1 cellular context compared by ENCODE assay signal in the genomic region with DNA sequence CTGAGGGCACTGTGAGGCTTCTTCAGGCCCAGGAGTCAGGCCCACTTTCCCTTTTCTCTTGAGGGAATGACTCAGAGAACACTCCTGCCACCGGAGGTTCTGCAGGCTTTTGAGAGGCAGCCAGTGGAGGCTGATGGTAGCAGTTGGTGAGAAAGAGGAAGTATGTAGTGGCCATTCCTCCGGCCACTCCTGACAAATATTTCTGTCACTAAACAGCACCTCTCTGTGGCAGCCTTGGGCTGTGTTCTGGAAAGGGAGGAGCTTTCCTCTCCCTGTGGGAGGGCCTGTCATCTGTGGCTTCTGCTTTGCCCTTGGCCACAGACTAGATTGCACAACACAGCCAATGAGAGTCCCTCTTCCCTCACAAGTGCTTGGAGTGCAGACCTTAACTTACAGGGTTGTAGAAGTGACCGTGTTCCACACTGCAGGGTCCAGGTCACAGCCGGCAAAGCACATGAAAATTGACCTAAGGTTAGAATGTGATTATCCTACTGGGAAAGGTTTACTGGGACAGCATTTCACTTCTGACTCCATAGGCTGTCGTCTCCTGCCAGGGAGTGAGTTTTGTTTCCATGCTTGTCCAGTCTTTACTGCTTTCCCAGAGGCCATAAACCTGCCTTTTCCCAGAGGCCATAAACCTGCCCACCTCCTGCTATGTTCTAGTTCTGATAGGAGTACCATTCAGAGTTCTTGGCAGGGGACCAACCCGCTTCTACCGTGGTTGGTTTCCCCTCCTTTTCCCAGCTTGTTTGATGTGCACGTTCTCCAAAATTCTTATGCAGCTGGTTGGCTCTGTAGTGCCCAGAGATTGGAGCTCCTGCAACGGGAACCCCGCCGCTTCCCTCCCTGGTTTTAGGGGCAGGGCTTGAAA.
TF ChIP-seq lines count a peak whose summit lies in the region.

No MANE protein-coding gene starts in this region.

TF ChIP-seq in HepG2, 621 proteins besides CTCF, POLR2A, EP300 and RAD21 (continued from another document and continues in another):
- no peak for TF ChIP-seq MYNN (CRISPR knock-in tag; IDR thresholded peaks at IDR 0.05; ENCODE audit: low read depth)
- TF ChIP-seq BRCA1 (CRISPR knock-in tag; IDR thresholded peaks at IDR 0.05), result no peak
- TF ChIP-seq FOXK2 (IDR thresholded peaks at IDR 0.05), result no peak
- TF ChIP-seq ARHGAP35 (CRISPR knock-in tag; IDR thresholded peaks at IDR 0.05; ENCODE audit: borderline replicate concordance), result no peak
- TF ChIP-seq CBX2 (IDR thresholded peaks at IDR 0.05; ENCODE audit: low read depth, low read length), result no peak
- TF ChIP-seq CBX2 (CRISPR knock-in tag; IDR thresholded peaks at IDR 0.05; ENCODE audit: low read depth), result no peak
- 0 out of 2 replicates have a peak, but pooled peaks have one; percentile 34 for TF ChIP-seq ZNF564 (CRISPR knock-in tag; IDR thresholded peaks at IDR 0.05)
- TF ChIP-seq, protein P1, sequence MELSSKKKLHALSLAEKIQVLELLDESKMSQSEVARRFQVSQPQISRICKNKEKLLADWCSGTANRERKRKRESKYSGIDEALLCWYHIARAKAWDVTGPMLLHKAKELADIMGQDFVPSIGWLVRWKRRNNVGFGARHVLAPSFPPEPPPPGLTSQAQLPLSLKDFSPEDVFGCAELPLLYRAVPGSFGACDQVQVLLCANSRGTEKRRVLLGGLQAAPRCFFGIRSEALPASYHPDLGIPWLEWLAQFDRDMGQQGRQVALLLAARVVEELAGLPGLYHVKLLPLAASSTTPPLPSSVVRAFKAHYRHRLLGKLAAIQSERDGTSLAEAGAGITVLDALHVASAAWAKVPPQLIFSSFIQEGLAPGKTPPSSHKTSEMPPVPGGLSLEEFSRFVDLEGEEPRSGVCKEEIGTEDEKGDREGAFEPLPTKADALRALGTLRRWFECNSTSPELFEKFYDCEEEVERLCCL (CRISPR knock-in tag; IDR thresholded peaks at IDR 0.05; ENCODE audit: borderline replicate concordance), result no peak
- TF ChIP-seq, protein P2, sequence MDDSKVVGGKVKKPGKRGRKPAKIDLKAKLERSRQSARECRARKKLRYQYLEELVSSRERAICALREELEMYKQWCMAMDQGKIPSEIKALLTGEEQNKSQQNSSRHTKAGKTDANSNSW (CRISPR knock-in tag; IDR thresholded peaks at IDR 0.05; ENCODE audit: borderline replicate concordance), result no peak
- TF ChIP-seq MAFG (CRISPR knock-in tag; IDR thresholded peaks at IDR 0.05), result no peak
- TF ChIP-seq KMT2A (CRISPR knock-in tag; IDR thresholded peaks at IDR 0.05), result peak; percentile 47; the same call in 1 of the 2 replicates
- no peak for TF ChIP-seq SIX1 (CRISPR knock-in tag; IDR thresholded peaks at IDR 0.05; ENCODE audit: borderline replicate concordance)
- TF ChIP-seq FOXK1 (CRISPR knock-in tag; IDR thresholded peaks at IDR 0.05; ENCODE audit: borderline replicate concordance, low read depth), result peak; percentile 61; the same call in 1 of the 2 replicates
- no peak for TF ChIP-seq NFATC3 (CRISPR knock-in tag; IDR thresholded peaks at IDR 0.05)
- TF ChIP-seq TBX3 (IDR thresholded peaks at IDR 0.05; ENCODE audit: borderline replicate concordance), result no peak
- TF ChIP-seq POLR2AphosphoS5 (IDR thresholded peaks at IDR 0.05; ENCODE audit: low read depth, low read length), result peak; percentile 38; the same call in 1 of the 2 replicates
- peak; percentile 65 for TF ChIP-seq HDAC1 (CRISPR knock-in tag; IDR thresholded peaks at IDR 0.05)
- TF ChIP-seq MED8 (CRISPR knock-in tag; IDR thresholded peaks at IDR 0.05; ENCODE audit: insufficient replicate concordance), result no peak
- TF ChIP-seq ZFY (CRISPR knock-in tag; IDR thresholded peaks at IDR 0.05), result peak; percentile 59; the same call in 1 of the 2 replicates
- no peak for TF ChIP-seq ZSCAN29 (CRISPR knock-in tag; conservative IDR thresholded peaks at IDR 0.05)
- TF ChIP-seq CHCHD3 (CRISPR knock-in tag; IDR thresholded peaks at IDR 0.05), result no peak
- TF ChIP-seq RBFOX2 (IDR thresholded peaks at IDR 0.05; ENCODE audit: low read depth, low read length), result no peak
- TF ChIP-seq TARDBP (CRISPR knock-in tag; IDR thresholded peaks at IDR 0.05), result peak; percentile 90
- TF ChIP-seq MAFF (IDR thresholded peaks at IDR 0.05; ENCODE audit: low read depth, low read length), result no peak
- no peak for TF ChIP-seq THYN1 (CRISPR knock-in tag; IDR thresholded peaks at IDR 0.05; ENCODE audit: borderline replicate concordance, low read depth)
- TF ChIP-seq, protein P3, sequence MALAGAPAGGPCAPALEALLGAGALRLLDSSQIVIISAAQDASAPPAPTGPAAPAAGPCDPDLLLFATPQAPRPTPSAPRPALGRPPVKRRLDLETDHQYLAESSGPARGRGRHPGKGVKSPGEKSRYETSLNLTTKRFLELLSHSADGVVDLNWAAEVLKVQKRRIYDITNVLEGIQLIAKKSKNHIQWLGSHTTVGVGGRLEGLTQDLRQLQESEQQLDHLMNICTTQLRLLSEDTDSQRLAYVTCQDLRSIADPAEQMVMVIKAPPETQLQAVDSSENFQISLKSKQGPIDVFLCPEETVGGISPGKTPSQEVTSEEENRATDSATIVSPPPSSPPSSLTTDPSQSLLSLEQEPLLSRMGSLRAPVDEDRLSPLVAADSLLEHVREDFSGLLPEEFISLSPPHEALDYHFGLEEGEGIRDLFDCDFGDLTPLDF (CRISPR knock-in tag; IDR thresholded peaks at IDR 0.05), result no peak
- no peak for TF ChIP-seq ZFYVE20 (CRISPR knock-in tag; IDR thresholded peaks at IDR 0.05; ENCODE audit: borderline replicate concordance, low read depth)
- TF ChIP-seq, protein P4, sequence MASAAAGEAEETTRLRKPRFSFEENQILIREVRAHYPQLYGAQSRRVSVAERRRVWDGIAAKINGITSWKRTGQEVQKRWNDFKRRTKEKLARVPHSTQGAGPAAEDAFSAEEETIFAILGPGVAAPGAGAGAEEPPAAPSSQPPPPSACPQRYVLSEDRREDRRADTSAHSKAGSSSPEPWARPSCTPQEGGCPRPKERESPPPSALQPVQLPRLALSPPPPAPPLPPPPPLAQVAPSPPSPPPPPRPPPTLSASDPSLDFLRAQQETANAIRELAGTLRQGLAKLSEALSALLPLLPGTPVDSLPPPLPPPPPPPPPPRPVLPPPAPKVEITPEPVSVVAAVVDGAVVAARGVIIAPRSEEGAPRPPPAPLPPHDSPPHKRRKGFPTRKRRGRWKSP (CRISPR knock-in tag; IDR thresholded peaks at IDR 0.05), result 0 out of 2 replicates have a peak, but pooled peaks have one; percentile 57
- TF ChIP-seq ZNF607 (CRISPR knock-in tag; IDR thresholded peaks at IDR 0.05; ENCODE audit: borderline replicate concordance), result peak; percentile 75; the same call in 1 of the 2 replicates
- peak; percentile 77 for TF ChIP-seq KAT8 (CRISPR knock-in tag; IDR thresholded peaks at IDR 0.05)
- TF ChIP-seq, protein P5, sequence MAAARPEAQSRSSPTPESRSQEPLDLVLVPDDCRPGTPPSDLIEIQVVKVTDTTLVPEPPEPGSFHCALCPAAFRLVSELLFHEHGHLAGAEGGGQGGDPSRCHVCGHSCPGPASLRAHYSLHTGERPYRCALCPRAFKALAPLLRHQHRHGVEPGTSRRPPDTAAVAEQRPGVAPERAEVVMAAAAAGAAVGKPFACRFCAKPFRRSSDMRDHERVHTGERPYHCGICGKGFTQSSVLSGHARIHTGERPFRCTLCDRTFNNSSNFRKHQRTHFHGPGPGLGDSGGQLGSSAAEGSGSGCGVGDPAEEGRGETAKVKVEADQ (CRISPR knock-in tag; IDR thresholded peaks at IDR 0.05; ENCODE audit: borderline replicate concordance), result no peak
- TF ChIP-seq ZNF572 (CRISPR knock-in tag; IDR thresholded peaks at IDR 0.05), result 0 out of 2 replicates have a peak, but pooled peaks have one; percentile 43
- no peak for TF ChIP-seq KLF6 (CRISPR knock-in tag; IDR thresholded peaks at IDR 0.05)
- TF ChIP-seq KLF15 (CRISPR knock-in tag; IDR thresholded peaks at IDR 0.05; ENCODE audit: borderline replicate concordance), result no peak
- TF ChIP-seq ZNF746 (CRISPR knock-in tag; IDR thresholded peaks at IDR 0.05), result no peak
- TF ChIP-seq ZNF224 (CRISPR knock-in tag; IDR thresholded peaks at IDR 0.05), result no peak
- TF ChIP-seq NFYB (CRISPR knock-in tag; IDR thresholded peaks at IDR 0.05), result peak; percentile 68
- TF ChIP-seq ZNF24 (IDR thresholded peaks at IDR 0.05), result no peak
- TF ChIP-seq, protein P6, sequence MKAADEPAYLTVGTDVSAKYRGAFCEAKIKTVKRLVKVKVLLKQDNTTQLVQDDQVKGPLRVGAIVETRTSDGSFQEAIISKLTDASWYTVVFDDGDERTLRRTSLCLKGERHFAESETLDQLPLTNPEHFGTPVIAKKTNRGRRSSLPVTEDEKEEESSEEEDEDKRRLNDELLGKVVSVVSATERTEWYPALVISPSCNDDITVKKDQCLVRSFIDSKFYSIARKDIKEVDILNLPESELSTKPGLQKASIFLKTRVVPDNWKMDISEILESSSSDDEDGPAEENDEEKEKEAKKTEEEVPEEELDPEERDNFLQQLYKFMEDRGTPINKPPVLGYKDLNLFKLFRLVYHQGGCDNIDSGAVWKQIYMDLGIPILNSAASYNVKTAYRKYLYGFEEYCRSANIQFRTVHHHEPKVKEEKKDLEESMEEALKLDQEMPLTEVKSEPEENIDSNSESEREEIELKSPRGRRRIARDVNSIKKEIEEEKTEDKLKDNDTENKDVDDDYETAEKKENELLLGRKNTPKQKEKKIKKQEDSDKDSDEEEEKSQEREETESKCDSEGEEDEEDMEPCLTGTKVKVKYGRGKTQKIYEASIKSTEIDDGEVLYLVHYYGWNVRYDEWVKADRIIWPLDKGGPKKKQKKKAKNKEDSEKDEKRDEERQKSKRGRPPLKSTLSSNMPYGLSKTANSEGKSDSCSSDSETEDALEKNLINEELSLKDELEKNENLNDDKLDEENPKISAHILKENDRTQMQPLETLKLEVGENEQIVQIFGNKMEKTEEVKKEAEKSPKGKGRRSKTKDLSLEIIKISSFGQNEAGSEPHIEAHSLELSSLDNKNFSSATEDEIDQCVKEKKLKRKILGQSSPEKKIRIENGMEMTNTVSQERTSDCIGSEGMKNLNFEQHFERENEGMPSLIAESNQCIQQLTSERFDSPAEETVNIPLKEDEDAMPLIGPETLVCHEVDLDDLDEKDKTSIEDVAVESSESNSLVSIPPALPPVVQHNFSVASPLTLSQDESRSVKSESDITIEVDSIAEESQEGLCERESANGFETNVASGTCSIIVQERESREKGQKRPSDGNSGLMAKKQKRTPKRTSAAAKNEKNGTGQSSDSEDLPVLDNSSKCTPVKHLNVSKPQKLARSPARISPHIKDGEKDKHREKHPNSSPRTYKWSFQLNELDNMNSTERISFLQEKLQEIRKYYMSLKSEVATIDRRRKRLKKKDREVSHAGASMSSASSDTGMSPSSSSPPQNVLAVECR (CRISPR knock-in tag; IDR thresholded peaks at IDR 0.05; ENCODE audit: borderline replicate concordance), result peak; percentile 85; the same call in 1 of the 2 replicates
- TF ChIP-seq, protein P7, sequence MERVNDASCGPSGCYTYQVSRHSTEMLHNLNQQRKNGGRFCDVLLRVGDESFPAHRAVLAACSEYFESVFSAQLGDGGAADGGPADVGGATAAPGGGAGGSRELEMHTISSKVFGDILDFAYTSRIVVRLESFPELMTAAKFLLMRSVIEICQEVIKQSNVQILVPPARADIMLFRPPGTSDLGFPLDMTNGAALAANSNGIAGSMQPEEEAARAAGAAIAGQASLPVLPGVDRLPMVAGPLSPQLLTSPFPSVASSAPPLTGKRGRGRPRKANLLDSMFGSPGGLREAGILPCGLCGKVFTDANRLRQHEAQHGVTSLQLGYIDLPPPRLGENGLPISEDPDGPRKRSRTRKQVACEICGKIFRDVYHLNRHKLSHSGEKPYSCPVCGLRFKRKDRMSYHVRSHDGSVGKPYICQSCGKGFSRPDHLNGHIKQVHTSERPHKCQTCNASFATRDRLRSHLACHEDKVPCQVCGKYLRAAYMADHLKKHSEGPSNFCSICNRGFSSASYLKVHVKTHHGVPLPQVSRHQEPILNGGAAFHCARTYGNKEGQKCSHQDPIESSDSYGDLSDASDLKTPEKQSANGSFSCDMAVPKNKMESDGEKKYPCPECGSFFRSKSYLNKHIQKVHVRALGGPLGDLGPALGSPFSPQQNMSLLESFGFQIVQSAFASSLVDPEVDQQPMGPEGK (CRISPR knock-in tag; IDR thresholded peaks at IDR 0.05), result peak; percentile 47; the same call in 1 of the 2 replicates
- no peak for TF ChIP-seq ZFP90 (CRISPR knock-in tag; IDR thresholded peaks at IDR 0.05; ENCODE audit: borderline replicate concordance)
- TF ChIP-seq, protein P8, sequence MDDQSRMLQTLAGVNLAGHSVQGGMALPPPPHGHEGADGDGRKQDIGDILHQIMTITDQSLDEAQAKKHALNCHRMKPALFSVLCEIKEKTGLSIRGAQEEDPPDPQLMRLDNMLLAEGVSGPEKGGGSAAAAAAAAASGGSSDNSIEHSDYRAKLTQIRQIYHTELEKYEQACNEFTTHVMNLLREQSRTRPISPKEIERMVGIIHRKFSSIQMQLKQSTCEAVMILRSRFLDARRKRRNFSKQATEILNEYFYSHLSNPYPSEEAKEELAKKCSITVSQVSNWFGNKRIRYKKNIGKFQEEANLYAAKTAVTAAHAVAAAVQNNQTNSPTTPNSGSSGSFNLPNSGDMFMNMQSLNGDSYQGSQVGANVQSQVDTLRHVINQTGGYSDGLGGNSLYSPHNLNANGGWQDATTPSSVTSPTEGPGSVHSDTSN (CRISPR knock-in tag; IDR thresholded peaks at IDR 0.05; ENCODE audit: borderline replicate concordance), result no peak
- TF ChIP-seq, protein P9, sequence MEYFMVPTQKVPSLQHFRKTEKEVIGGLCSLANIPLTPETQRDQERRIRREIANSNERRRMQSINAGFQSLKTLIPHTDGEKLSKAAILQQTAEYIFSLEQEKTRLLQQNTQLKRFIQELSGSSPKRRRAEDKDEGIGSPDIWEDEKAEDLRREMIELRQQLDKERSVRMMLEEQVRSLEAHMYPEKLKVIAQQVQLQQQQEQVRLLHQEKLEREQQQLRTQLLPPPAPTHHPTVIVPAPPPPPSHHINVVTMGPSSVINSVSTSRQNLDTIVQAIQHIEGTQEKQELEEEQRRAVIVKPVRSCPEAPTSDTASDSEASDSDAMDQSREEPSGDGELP (IDR thresholded peaks at IDR 0.05; ENCODE audit: borderline replicate concordance, low read depth), result peak; percentile 63; the same call in 1 of the 2 replicates
- no peak for TF ChIP-seq ZNF782 (CRISPR knock-in tag; IDR thresholded peaks at IDR 0.05; ENCODE audit: borderline replicate concordance)
- TF ChIP-seq, protein P10, sequence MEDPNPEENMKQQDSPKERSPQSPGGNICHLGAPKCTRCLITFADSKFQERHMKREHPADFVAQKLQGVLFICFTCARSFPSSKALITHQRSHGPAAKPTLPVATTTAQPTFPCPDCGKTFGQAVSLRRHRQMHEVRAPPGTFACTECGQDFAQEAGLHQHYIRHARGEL (CRISPR knock-in tag; IDR thresholded peaks at IDR 0.05), result no peak
- TF ChIP-seq NR2F1 (CRISPR knock-in tag; IDR thresholded peaks at IDR 0.05), result peak; percentile 49 to 55; a peak in 3 of 4 replicates
- no peak for TF ChIP-seq JARID2 (CRISPR knock-in tag; IDR thresholded peaks at IDR 0.05; ENCODE audit: insufficient replicate concordance)
- TF ChIP-seq KMT2B (CRISPR knock-in tag; IDR thresholded peaks at IDR 0.05), result peak; percentile 62; the same call in 1 of the 2 replicates
- no peak for TF ChIP-seq MBD4 (IDR thresholded peaks at IDR 0.05; ENCODE audit: borderline replicate concordance, low read length)
- TF ChIP-seq CHD2 (IDR thresholded peaks at IDR 0.05; ENCODE audit: low read depth, low read length), result no peak
